ENCODE assay signal across 30 cellular contexts in genomic region chr4:7390906-7391636, GRCh38. TPM values are rescaled to one million over a fixed set of nuclear protein-coding genes. Genes with fewer than 3 reads are reported as not detected.
DNase-seq lines count a peak whose midpoint lies in the region; ATAC-seq and TF ChIP-seq lines count a peak whose summit lies in the region.
"Had no signal": no experiment of that assay in that cellular context is flagged by ENCODE, and none has a peak within 500 bp of the region (broad histone marks: within the 10 kb centered on the region; RNA-seq: fewer than 3 reads in every experiment).

No MANE protein-coding gene starts in this region.

- peak; percentile 28 for DNase-seq in activated CD8-positive, alpha-beta memory T cell treated with anti-CD3 and anti-CD28 coated beads for 24 hours
- DNase-seq in activated CD8-positive, alpha-beta memory T cell treated with anti-CD3 and anti-CD28 coated beads, Interleukin-2, amount 50 U/mL, for 4 hours: no peak
- DNase-seq in H7 (peak; percentile 35), iPS-NIHi11 (ENCODE audit: low spot score) (peak; percentile 11), spleen (peak; percentile 54), NCI-H526 (lab: John Stamatoyannopoulos, UW) (no peak)
- DNase-seq: activated CD4-positive, alpha-beta T cell treated with anti-CD3 and anti-CD28 coated beads, Interleukin-2, amount 10 ng/mL, durations not matched to agents 7 days and 5 days; activated gamma-delta T cell; activated naive CD8-positive, alpha-beta T cell treated with anti-CD3 and anti-CD28 coated beads, Interleukin-2, amount 50 U/mL, for 24 hours; GM23248; Karpas-422; MV-4-11; NCI-H2171; NCI-H510A; PC-3; Right ventricle myocardium superior; sigmoid colon; stimulated activated naive CD4-positive, alpha-beta T cell; T-helper 9 cell; testis had no signal

- H3K9me3 ChIP-seq in spleen: no peaks in the 10 kb centered on the region
- H3K9me3 ChIP-seq: A549, sigmoid colon, testis had no signal

- TF ChIP-seq CTCF in spleen (IDR thresholded peaks at IDR 0.05 in 8 of 11, conservative IDR thresholded peaks at IDR 0.05 in 3 of 11): no peak

- 69 to 79% (median 74%) methylated on average over 16 to 18 of the region's 18 CpGs for WGBS in spleen, 5 donors

- ATAC-seq in HG02852 (IDR thresholded peaks at IDR 0.05; ENCODE audit: unreplicated experiment) (no peak), GM18867 (IDR thresholded peaks at IDR 0.05; ENCODE audit: unreplicated experiment) (no peak)
- ATAC-seq: A549; activated naive CD8-positive, alpha-beta T cell treated with anti-CD3 and anti-CD28 coated beads, Interleukin-2, amount 50 U/mL, for 24 hours; CD8-positive, alpha-beta T cell; HepG2; PC-3 had no signal

- H3K36me3 ChIP-seq in H7 (replicated peaks; ENCODE audit: control insufficient read depth, insufficient read depth, low read length) (no peaks in the 10 kb centered on the region), spleen (no peaks in the 10 kb centered on the region)
- H3K36me3 ChIP-seq: sigmoid colon had no signal

- H3K27ac ChIP-seq in spleen: no peak overlapping the region
- H3K27ac ChIP-seq: A549, GM23248, sigmoid colon, testis had no signal

- no peak overlapping the region for H3K4me3 ChIP-seq in H7 (ENCODE audit: insufficient read depth, low read depth, low read length)
- H3K4me3 ChIP-seq in spleen: no peak overlapping the region
- H3K4me3 ChIP-seq: A549, dorsolateral prefrontal cortex, GM23248, sigmoid colon, testis had no signal

- TF ChIP-seq POLR2A in spleen (IDR thresholded peaks at IDR 0.05): no peak

- no peaks in the 10 kb centered on the region for H3K27me3 ChIP-seq in H7 (ENCODE audit: control insufficient read depth, insufficient read depth, low read length)
- peaks cover 0 to 52% (median 0%) of the 10 kb centered on the region in 7 donors for H3K27me3 ChIP-seq in spleen (replicated peaks in 1 of 7)
- H3K27me3 ChIP-seq: dorsolateral prefrontal cortex, sigmoid colon, testis had no signal

- intact Hi-C loops in spleen (cut with DNase I; ENCODE audit: low total_unique reads): no loop called here

- H3K4me1 ChIP-seq in spleen: no peaks in the 10 kb centered on the region
- H3K4me1 ChIP-seq: sigmoid colon, testis had no signal

RNA-seq across cellular contexts. Expression of gene PSAPL1, which starts 43.7 kb away (rescaled TPM):
- total RNA-seq in H7 (2014; rRNA removed; shearing (Covaris generic)): 0.14 and 0.22 TPM in 2 replicates
- not detected for total RNA-seq in spleen
- polyA plus RNA-seq in spleen: not detected
- total RNA-seq: activated CD4-positive, alpha-beta T cell treated with anti-CD3 and anti-CD28 coated beads, Interleukin-2, amount 10 ng/mL, durations not matched to agents 7 days and 5 days; CD8-positive, alpha-beta T cell; dorsolateral prefrontal cortex; GM23248; kidney epithelial cell; lung microvascular endothelial cell; mucosa of gallbladder; Right ventricle myocardium superior; sigmoid colon had no signal
- polyA plus RNA-seq: GM23248, neural cell had no signal

Comparison
In these comparisons a context has a peak if more than half of its experiments do, and no peak if none do; other contexts are left out.
1. DNase-seq: peak in activated CD8-positive, alpha-beta memory T cell treated with anti-CD3 and anti-CD28 coated beads for 24 hours (single experiment), H7 (single experiment), iPS-NIHi11 (single experiment) and spleen (single experiment); none in activated CD8-positive, alpha-beta memory T cell treated with anti-CD3 and anti-CD28 coated beads, Interleukin-2, amount 50 U/mL, for 4 hours (single experiment) and NCI-H526 (0 of 2).